ENCODE assay signal across 2 cellular contexts in the genomic region with DNA sequence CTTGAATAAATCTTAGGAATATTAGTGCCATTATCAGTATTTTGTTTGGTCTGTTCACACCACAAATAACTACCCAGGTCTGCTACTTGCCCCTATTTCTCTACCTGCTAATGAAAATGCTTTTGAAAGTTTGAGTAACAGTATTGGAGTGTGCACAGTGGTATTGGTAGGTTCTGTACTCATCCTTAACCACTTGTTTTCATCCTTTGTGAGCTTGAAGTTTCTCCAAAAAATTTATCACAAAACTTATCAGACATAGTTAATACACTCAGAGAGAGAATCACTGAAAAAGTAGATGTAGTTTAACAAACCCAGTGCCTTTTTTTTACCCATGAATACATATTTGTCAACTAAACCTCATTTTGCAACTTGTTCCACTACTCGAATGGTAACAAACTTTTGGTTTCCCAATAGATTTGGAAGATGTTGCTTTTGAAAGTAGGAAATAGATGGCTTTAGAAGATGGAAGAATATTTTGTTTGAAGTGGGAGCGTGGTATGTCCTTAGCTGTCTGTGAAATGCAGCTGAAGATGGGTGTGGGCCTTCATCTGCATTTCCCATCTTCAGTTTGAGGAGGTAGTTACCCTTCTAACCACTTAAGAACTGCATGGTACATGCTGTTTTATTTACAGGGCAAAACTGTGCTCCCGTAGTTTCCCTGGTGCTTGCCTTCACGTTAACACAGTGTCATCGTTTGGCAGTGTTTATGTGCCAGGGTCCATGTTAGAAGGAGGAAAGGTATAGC.
TF ChIP-seq lines count a peak whose summit lies in the region.

No MANE protein-coding gene starts in this region.

TF ChIP-seq in IMR-90, 13 proteins besides CTCF, POLR2A, EP300 and RAD21:
- TF ChIP-seq, protein P1, sequence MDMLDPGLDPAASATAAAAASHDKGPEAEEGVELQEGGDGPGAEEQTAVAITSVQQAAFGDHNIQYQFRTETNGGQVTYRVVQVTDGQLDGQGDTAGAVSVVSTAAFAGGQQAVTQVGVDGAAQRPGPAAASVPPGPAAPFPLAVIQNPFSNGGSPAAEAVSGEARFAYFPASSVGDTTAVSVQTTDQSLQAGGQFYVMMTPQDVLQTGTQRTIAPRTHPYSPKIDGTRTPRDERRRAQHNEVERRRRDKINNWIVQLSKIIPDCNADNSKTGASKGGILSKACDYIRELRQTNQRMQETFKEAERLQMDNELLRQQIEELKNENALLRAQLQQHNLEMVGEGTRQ (IDR thresholded peaks at IDR 0.05; ENCODE audit: low read depth, low read length) = no peak
- TF ChIP-seq CHD1 (IDR thresholded peaks at IDR 0.05; ENCODE audit: low read depth, low read length) (no peak), MXI1 (IDR thresholded peaks at IDR 0.05; ENCODE audit: borderline replicate concordance, low read depth, low read length) (no peak), NFE2L2 (IDR thresholded peaks at IDR 0.05; ENCODE audit: low read depth, low read length) (no peak), BHLHE40 (IDR thresholded peaks at IDR 0.05; ENCODE audit: low read depth, low read length) (no peak)

TF ChIP-seq in GM12878, 131 proteins besides CTCF, POLR2A, EP300 and RAD21 (continues in another document):
- TF ChIP-seq, protein P2, sequence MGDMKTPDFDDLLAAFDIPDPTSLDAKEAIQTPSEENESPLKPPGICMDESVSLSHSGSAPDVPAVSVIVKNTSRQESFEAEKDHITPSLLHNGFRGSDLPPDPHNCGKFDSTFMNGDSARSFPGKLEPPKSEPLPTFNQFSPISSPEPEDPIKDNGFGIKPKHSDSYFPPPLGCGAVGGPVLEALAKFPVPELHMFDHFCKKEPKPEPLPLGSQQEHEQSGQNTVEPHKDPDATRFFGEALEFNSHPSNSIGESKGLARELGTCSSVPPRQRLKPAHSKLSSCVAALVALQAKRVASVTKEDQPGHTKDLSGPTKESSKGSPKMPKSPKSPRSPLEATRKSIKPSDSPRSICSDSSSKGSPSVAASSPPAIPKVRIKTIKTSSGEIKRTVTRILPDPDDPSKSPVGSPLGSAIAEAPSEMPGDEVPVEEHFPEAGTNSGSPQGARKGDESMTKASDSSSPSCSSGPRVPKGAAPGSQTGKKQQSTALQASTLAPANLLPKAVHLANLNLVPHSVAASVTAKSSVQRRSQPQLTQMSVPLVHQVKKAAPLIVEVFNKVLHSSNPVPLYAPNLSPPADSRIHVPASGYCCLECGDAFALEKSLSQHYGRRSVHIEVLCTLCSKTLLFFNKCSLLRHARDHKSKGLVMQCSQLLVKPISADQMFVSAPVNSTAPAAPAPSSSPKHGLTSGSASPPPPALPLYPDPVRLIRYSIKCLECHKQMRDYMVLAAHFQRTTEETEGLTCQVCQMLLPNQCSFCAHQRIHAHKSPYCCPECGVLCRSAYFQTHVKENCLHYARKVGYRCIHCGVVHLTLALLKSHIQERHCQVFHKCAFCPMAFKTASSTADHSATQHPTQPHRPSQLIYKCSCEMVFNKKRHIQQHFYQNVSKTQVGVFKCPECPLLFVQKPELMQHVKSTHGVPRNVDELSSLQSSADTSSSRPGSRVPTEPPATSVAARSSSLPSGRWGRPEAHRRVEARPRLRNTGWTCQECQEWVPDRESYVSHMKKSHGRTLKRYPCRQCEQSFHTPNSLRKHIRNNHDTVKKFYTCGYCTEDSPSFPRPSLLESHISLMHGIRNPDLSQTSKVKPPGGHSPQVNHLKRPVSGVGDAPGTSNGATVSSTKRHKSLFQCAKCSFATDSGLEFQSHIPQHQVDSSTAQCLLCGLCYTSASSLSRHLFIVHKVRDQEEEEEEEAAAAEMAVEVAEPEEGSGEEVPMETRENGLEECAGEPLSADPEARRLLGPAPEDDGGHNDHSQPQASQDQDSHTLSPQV (IDR thresholded peaks at IDR 0.05) = no peak
- TF ChIP-seq CHD1 (IDR thresholded peaks at IDR 0.05; ENCODE audit: low read depth, low read length) (0 out of 2 replicates have a peak, but pooled peaks have one; percentile 65), IKZF1 (conservative IDR thresholded peaks at IDR 0.05) (0 out of 2 replicates have a peak, but pooled peaks have one; percentile 22), FOS (IDR thresholded peaks at IDR 0.05; ENCODE audit: borderline replicate concordance, extremely low read depth, insufficient read length) (no peak), WRNIP1 (IDR thresholded peaks at IDR 0.05; ENCODE audit: borderline replicate concordance, low read depth, low read length) (0 out of 2 replicates have a peak, but pooled peaks have one; percentile 66), KDM1A (IDR thresholded peaks at IDR 0.05; ENCODE audit: borderline replicate concordance) (no peak), GATAD2B (conservative IDR thresholded peaks at IDR 0.05; ENCODE audit: low read depth) (no peak), ZNF207 (IDR thresholded peaks at IDR 0.05; ENCODE audit: borderline replicate concordance) (no peak), POLR2AphosphoS5 (IDR thresholded peaks at IDR 0.05; ENCODE audit: low read length) (no peak), SREBF2 (IDR thresholded peaks at IDR 0.05; ENCODE audit: low read length) (no peak), PAX8 (IDR thresholded peaks at IDR 0.05) (no peak), DPF2 (IDR thresholded peaks at IDR 0.05) (no peak), SP1 (IDR thresholded peaks at IDR 0.05; ENCODE audit: low read depth, low read length) (no peak), FOXM1 (IDR thresholded peaks at IDR 0.05; ENCODE audit: low read depth, low read length) (no peak), IKZF2 (IDR thresholded peaks at IDR 0.05) (peak; percentile 10 to 28; a peak in 1 of 4 replicates), SIN3A (IDR thresholded peaks at IDR 0.05; ENCODE audit: low read depth, low read length) (0 out of 2 replicates have a peak, but pooled peaks have one; percentile 59), ZNF217 (IDR thresholded peaks at IDR 0.05) (no peak), RB1 (IDR thresholded peaks at IDR 0.05; ENCODE audit: borderline replicate concordance) (no peak), NFXL1 (IDR thresholded peaks at IDR 0.05; ENCODE audit: borderline replicate concordance) (no peak), SMAD5 (IDR thresholded peaks at IDR 0.05; ENCODE audit: low read depth) (no peak), POU2F2 (IDR thresholded peaks at IDR 0.05; ENCODE audit: borderline replicate concordance, low read depth, low read length) (0 out of 3 replicates have a peak, but pooled peaks have one; percentile 50), TBL1XR1 (IDR thresholded peaks at IDR 0.05; ENCODE audit: low read depth, low read length) (no peak), MXI1 (IDR thresholded peaks at IDR 0.05; ENCODE audit: low read depth, low read length) (peak; percentile 45; the same call in 1 of the 2 replicates), MTA2 (IDR thresholded peaks at IDR 0.05; ENCODE audit: low read depth) (0 out of 2 replicates have a peak, but pooled peaks have one; percentile 35), GABPA (IDR thresholded peaks at IDR 0.05; ENCODE audit: low read depth) (no peak), EGR1 (IDR thresholded peaks at IDR 0.05; ENCODE audit: borderline replicate concordance in 1 of 2, low read depth in 2 of 2, low read length in 2 of 2) (no peak), HDGF (IDR thresholded peaks at IDR 0.05) (no peak)
- TF ChIP-seq, protein P3, sequence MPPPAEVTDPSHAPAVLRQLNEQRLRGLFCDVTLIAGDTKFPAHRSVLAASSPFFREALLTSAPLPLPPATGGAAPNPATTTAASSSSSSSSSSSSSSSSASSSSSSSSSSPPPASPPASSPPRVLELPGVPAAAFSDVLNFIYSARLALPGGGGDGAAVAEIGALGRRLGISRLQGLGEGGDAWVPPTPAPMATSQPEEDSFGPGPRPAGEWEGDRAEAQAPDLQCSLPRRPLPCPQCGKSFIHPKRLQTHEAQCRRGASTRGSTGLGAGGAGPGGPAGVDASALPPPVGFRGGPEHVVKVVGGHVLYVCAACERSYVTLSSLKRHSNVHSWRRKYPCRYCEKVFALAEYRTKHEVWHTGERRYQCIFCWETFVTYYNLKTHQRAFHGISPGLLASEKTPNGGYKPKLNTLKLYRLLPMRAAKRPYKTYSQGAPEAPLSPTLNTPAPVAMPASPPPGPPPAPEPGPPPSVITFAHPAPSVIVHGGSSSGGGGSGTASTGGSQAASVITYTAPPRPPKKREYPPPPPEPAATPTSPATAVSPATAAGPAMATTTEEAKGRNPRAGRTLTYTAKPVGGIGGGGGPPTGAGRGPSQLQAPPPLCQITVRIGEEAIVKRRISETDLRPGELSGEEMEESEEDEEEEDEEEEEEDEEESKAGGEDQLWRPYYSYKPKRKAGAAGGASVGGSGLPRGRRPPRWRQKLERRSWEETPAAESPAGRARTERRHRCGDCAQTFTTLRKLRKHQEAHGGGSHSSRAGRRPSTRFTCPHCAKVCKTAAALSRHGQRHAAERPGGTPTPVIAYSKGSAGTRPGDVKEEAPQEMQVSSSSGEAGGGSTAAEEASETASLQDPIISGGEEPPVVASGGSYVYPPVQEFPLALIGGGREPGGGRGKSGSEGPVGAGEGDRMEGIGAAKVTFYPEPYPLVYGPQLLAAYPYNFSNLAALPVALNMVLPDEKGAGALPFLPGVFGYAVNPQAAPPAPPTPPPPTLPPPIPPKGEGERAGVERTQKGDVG (CRISPR knock-in tag; IDR thresholded peaks at IDR 0.05) = no peak
- TF ChIP-seq, protein P4, sequence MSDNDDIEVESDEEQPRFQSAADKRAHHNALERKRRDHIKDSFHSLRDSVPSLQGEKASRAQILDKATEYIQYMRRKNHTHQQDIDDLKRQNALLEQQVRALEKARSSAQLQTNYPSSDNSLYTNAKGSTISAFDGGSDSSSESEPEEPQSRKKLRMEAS (IDR thresholded peaks at IDR 0.05; ENCODE audit: low read depth, low read length) = no peak
- TF ChIP-seq, protein P5, sequence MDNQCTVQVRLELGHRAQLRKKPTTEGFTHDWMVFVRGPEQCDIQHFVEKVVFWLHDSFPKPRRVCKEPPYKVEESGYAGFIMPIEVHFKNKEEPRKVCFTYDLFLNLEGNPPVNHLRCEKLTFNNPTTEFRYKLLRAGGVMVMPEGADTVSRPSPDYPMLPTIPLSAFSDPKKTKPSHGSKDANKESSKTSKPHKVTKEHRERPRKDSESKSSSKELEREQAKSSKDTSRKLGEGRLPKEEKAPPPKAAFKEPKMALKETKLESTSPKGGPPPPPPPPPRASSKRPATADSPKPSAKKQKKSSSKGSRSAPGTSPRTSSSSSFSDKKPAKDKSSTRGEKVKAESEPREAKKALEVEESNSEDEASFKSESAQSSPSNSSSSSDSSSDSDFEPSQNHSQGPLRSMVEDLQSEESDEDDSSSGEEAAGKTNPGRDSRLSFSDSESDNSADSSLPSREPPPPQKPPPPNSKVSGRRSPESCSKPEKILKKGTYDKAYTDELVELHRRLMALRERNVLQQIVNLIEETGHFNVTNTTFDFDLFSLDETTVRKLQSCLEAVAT (IDR thresholded peaks at IDR 0.05) = peak; percentile 27; the same call in 1 of the 2 replicates
- TF ChIP-seq, protein P6, sequence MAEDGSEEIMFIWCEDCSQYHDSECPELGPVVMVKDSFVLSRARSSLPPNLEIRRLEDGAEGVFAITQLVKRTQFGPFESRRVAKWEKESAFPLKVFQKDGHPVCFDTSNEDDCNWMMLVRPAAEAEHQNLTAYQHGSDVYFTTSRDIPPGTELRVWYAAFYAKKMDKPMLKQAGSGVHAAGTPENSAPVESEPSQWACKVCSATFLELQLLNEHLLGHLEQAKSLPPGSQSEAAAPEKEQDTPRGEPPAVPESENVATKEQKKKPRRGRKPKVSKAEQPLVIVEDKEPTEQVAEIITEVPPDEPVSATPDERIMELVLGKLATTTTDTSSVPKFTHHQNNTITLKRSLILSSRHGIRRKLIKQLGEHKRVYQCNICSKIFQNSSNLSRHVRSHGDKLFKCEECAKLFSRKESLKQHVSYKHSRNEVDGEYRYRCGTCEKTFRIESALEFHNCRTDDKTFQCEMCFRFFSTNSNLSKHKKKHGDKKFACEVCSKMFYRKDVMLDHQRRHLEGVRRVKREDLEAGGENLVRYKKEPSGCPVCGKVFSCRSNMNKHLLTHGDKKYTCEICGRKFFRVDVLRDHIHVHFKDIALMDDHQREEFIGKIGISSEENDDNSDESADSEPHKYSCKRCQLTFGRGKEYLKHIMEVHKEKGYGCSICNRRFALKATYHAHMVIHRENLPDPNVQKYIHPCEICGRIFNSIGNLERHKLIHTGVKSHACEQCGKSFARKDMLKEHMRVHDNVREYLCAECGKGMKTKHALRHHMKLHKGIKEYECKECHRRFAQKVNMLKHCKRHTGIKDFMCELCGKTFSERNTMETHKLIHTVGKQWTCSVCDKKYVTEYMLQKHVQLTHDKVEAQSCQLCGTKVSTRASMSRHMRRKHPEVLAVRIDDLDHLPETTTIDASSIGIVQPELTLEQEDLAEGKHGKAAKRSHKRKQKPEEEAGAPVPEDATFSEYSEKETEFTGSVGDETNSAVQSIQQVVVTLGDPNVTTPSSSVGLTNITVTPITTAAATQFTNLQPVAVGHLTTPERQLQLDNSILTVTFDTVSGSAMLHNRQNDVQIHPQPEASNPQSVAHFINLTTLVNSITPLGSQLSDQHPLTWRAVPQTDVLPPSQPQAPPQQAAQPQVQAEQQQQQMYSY (CRISPR knock-in tag; IDR thresholded peaks at IDR 0.05) = no peak
- TF ChIP-seq, protein P7, sequence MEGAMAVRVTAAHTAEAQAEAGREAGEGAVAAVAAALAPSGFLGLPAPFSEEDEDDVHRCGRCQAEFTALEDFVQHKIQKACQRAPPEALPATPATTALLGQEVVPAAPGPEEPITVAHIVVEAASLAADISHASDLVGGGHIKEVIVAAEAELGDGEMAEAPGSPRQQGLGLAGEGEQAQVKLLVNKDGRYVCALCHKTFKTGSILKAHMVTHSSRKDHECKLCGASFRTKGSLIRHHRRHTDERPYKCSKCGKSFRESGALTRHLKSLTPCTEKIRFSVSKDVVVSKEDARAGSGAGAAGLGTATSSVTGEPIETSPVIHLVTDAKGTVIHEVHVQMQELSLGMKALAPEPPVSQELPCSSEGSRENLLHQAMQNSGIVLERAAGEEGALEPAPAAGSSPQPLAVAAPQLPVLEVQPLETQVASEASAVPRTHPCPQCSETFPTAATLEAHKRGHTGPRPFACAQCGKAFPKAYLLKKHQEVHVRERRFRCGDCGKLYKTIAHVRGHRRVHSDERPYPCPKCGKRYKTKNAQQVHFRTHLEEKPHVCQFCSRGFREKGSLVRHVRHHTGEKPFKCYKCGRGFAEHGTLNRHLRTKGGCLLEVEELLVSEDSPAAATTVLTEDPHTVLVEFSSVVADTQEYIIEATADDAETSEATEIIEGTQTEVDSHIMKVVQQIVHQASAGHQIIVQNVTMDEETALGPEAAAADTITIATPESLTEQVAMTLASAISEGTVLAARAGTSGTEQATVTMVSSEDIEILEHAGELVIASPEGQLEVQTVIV (IDR thresholded peaks at IDR 0.05; ENCODE audit: borderline replicate concordance, partially characterized antibody) = no peak
- TF ChIP-seq, protein P8, sequence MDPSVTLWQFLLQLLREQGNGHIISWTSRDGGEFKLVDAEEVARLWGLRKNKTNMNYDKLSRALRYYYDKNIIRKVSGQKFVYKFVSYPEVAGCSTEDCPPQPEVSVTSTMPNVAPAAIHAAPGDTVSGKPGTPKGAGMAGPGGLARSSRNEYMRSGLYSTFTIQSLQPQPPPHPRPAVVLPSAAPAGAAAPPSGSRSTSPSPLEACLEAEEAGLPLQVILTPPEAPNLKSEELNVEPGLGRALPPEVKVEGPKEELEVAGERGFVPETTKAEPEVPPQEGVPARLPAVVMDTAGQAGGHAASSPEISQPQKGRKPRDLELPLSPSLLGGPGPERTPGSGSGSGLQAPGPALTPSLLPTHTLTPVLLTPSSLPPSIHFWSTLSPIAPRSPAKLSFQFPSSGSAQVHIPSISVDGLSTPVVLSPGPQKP (IDR thresholded peaks at IDR 0.05; ENCODE audit: low read depth, low read length) = no peak
- TF ChIP-seq, protein P9, sequence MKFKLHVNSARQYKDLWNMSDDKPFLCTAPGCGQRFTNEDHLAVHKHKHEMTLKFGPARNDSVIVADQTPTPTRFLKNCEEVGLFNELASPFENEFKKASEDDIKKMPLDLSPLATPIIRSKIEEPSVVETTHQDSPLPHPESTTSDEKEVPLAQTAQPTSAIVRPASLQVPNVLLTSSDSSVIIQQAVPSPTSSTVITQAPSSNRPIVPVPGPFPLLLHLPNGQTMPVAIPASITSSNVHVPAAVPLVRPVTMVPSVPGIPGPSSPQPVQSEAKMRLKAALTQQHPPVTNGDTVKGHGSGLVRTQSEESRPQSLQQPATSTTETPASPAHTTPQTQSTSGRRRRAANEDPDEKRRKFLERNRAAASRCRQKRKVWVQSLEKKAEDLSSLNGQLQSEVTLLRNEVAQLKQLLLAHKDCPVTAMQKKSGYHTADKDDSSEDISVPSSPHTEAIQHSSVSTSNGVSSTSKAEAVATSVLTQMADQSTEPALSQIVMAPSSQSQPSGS (IDR thresholded peaks at IDR 0.05; ENCODE audit: low read length) = no peak
